8 cellular contexts compared by ENCODE assay signal in genomic region chr2:226649871-226650660, GRCh38.
DNase-seq lines count a peak whose midpoint lies in the region; ATAC-seq and TF ChIP-seq lines count a peak whose summit lies in the region.

No MANE protein-coding gene starts in this region.

- 30% methylated on average over 13 of the region's 13 CpGs for WGBS in HUES64

- no peak overlapping the region for H3K4me3 ChIP-seq in HUES64 (ENCODE audit: low read length)
- H3K4me3 ChIP-seq in breast epithelium = peak overlapping the region in 1 of 3 donors; percentile 11
- no peak overlapping the region for H3K4me3 ChIP-seq in kidney epithelial cell (ENCODE audit: low read depth, low read length)

- H3K36me3 ChIP-seq in HUES64 (ENCODE audit: insufficient read depth, low read length) (no peaks in the 10 kb centered on the region), breast epithelium (no peaks in the 10 kb centered on the region), kidney epithelial cell (ENCODE audit: control insufficient read depth, insufficient read depth, low read length) (no peaks in the 10 kb centered on the region)

- TF ChIP-seq CTCF in breast epithelium (IDR thresholded peaks at IDR 0.05) (no peak), kidney epithelial cell (IDR thresholded peaks at IDR 0.05; ENCODE audit: insufficient read depth, low read length, poor library complexity, severe bottlenecking) (no peak)

- intact Hi-C loops in breast epithelium (cut with DNase I; ENCODE audit: low total_unique reads) = no loop called here

- ATAC-seq in GM21723 (IDR thresholded peaks at IDR 0.05; ENCODE audit: unreplicated experiment) = peak; percentile 89

- peaks cover 10% of the 10 kb centered on the region for H3K9me3 ChIP-seq in HUES64 (ENCODE audit: insufficient read depth, low read depth, low read length)
- H3K9me3 ChIP-seq in breast epithelium = no peaks in the 10 kb centered on the region

- TF ChIP-seq POLR2A in breast epithelium (IDR thresholded peaks at IDR 0.05) = no peak

- peak overlapping the region; percentile 86 for H3K27ac ChIP-seq in HUES64 (ENCODE audit: low read depth, low read length)
- peak overlapping the region; percentile 86 for H3K27ac ChIP-seq in breast epithelium

- peak; percentile 91 for DNase-seq in DMS53 (lab: John Stamatoyannopoulos, UW)
- peak; percentile 13 for DNase-seq in T-helper 22 cell (ENCODE audit: low read depth)
- DNase-seq in breast epithelium (ENCODE audit: low spot score in 2 of 2) = peak; percentile 69 to 88
- peak; percentile 97 for DNase-seq in kidney epithelial cell (ENCODE audit: low read depth)
- DNase-seq in stimulated activated CD4-positive, alpha-beta T cell treated with anti-CD3 and anti-CD28 coated beads, Interleukin-1b, Interleukin-23, amount 100 ng/mL, for 48 hours = peak; percentile 50
- no peak for DNase-seq in NCI-H2196 treated with DMSO at 0.1 percent for 48 hours (lab: John Stamatoyannopoulos, UW; ENCODE audit: unreplicated experiment)

- H3K27me3 ChIP-seq in HUES64 (ENCODE audit: insufficient read depth, low read length) (no peaks in the 10 kb centered on the region), breast epithelium (no peaks in the 10 kb centered on the region), kidney epithelial cell (ENCODE audit: control insufficient read depth, insufficient read depth, low read length) (no peaks in the 10 kb centered on the region)

- H3K9ac ChIP-seq in HUES64 (ENCODE audit: low read depth, low read length) = peak overlapping the region; percentile 32; the same call in 1 of the 2 replicates

- peaks cover 18% of the 10 kb centered on the region for H3K4me1 ChIP-seq in HUES64 (ENCODE audit: insufficient read depth, low read length)
- peaks cover 8 to 9% of the 10 kb centered on the region in 2 donors for H3K4me1 ChIP-seq in breast epithelium
